9 cellular contexts compared by ENCODE assay signal in genomic region chr10:17454801-17455520, GRCh38. TPM values are rescaled to one million over a fixed set of nuclear protein-coding genes. Genes with fewer than 3 reads are reported as not detected.
DNase-seq lines count a peak whose midpoint lies in the region; ATAC-seq lines count a peak whose summit lies in the region.
"Had no signal": no experiment of that assay in that cellular context is flagged by ENCODE, and none has a peak within 500 bp of the region (broad histone marks: within the 10 kb centered on the region; RNA-seq: fewer than 3 reads in every experiment).

No MANE protein-coding gene starts in this region.

- H3K18ac ChIP-seq in trophoblast cell (ENCODE audit: low read length): no peak overlapping the region

- H2AFZ ChIP-seq in trophoblast cell (ENCODE audit: insufficient read depth, low read length, poor library complexity): peak overlapping the region; percentile 45

- peak overlapping the region; percentile 98 for H3K4me2 ChIP-seq in trophoblast cell (ENCODE audit: low read length)

- peak; percentile 17 for ATAC-seq in GM18909 (IDR thresholded peaks at IDR 0.05; ENCODE audit: poor library complexity, unreplicated experiment)
- no peak for ATAC-seq in GM21825 (IDR thresholded peaks at IDR 0.05; ENCODE audit: unreplicated experiment)

- H3K9ac ChIP-seq in trophoblast cell (ENCODE audit: low read length): no peak overlapping the region

- DNase-seq in KBM-7 (peak; percentile 45), trophoblast cell (no peak), HK-2 (ENCODE audit: unreplicated experiment) (no peak), islet precursor cell (no peak), NCI-H510A (lab: John Stamatoyannopoulos, UW) (no peak)
- DNase-seq in effector memory CD4-positive, alpha-beta T cell: no peak

- no peak overlapping the region for H3K4ac ChIP-seq in trophoblast cell (ENCODE audit: low read depth, low read length)

- H3K4me1 ChIP-seq in effector memory CD4-positive, alpha-beta T cell (ENCODE audit: control insufficient read depth, insufficient read depth, low read length, poor library complexity, severe bottlenecking): peaks cover 8% of the 10 kb centered on the region
- peaks cover 5 to 8% of the 10 kb centered on the region in 2 experiments for H3K4me1 ChIP-seq in trophoblast cell (ENCODE audit: control insufficient read depth in 1 of 2, insufficient read depth in 2 of 2, low read length in 2 of 2)

- H3K9me3 ChIP-seq in effector memory CD4-positive, alpha-beta T cell (ENCODE audit: control insufficient read depth, low read length): no peaks in the 10 kb centered on the region
- H3K9me3 ChIP-seq in trophoblast cell (ENCODE audit: insufficient read depth, low read depth, low read length): peaks cover 4% of the 10 kb centered on the region
- H3K9me3 ChIP-seq: neutrophil had no signal

- no peak overlapping the region for H4K12ac ChIP-seq in trophoblast cell (ENCODE audit: low read depth, low read length)

- no peak overlapping the region for H3K23ac ChIP-seq in trophoblast cell (ENCODE audit: low read length)

- no peak overlapping the region for H2BK5ac ChIP-seq in trophoblast cell (ENCODE audit: low read depth, low read length, poor library complexity)

- no peak overlapping the region for H4K8ac ChIP-seq in trophoblast cell (ENCODE audit: low read depth, low read length)

- no peak overlapping the region for H4K91ac ChIP-seq in trophoblast cell (ENCODE audit: low read depth, low read length)

- no peak overlapping the region for H2BK120ac ChIP-seq in trophoblast cell (ENCODE audit: insufficient read depth, low read length, poor library complexity)

- H3K4me3 ChIP-seq in effector memory CD4-positive, alpha-beta T cell (ENCODE audit: insufficient read depth, low read depth, low read length, poor library complexity, severe bottlenecking): peak overlapping the region; percentile 61
- H3K4me3 ChIP-seq in trophoblast cell (ENCODE audit: low read depth, low read length): peak overlapping the region; percentile 65

- H2AK5ac ChIP-seq in trophoblast cell (ENCODE audit: low read length): no peak overlapping the region

- no peaks in the 10 kb centered on the region for H3K79me2 ChIP-seq in trophoblast cell (ENCODE audit: control insufficient read depth, insufficient read depth, low read length, poor library complexity)

- no peaks in the 10 kb centered on the region for H3K79me1 ChIP-seq in trophoblast cell (ENCODE audit: low read length)

- no peaks in the 10 kb centered on the region for H3K27me3 ChIP-seq in effector memory CD4-positive, alpha-beta T cell (replicated peaks; ENCODE audit: control insufficient read depth, insufficient read depth, low read length, poor library complexity, severe bottlenecking)
- peaks cover 32% of the 10 kb centered on the region for H3K27me3 ChIP-seq in trophoblast cell (ENCODE audit: insufficient read depth, low read length)

- H3K14ac ChIP-seq in trophoblast cell (ENCODE audit: low read length): no peak overlapping the region

- in situ Hi-C loops in KBM-7 (cut with MboI; ENCODE audit: low pct_unique_long_range_greater_than_20kb, low sequenced_read_pairs): no loop called here

- H2BK12ac ChIP-seq in trophoblast cell (ENCODE audit: low read length): no peak overlapping the region

- WGBS in trophoblast cell (ENCODE audit: extremely low coverage, insufficient coverage, insufficient read length): no CpG with 5 or more reads among the region's 6 CpGs

- H3K27ac ChIP-seq in effector memory CD4-positive, alpha-beta T cell (ENCODE audit: insufficient read depth, low read length, poor library complexity, severe bottlenecking): no peak overlapping the region
- no peak overlapping the region for H3K27ac ChIP-seq in trophoblast cell (ENCODE audit: low read depth, low read length)
- H3K27ac ChIP-seq: neutrophil had no signal

- H3K36me3 ChIP-seq in effector memory CD4-positive, alpha-beta T cell (ENCODE audit: control insufficient read depth, insufficient read depth, low read length): no peaks in the 10 kb centered on the region
- H3K36me3 ChIP-seq in trophoblast cell (ENCODE audit: control insufficient read depth in 1 of 2, insufficient read depth in 2 of 2, low read length in 2 of 2): no peaks in the 10 kb centered on the region
- H3K36me3 ChIP-seq: neutrophil had no signal

RNA-seq across cellular contexts. Expression of gene ST8SIA6, which starts 0.6 kb away (rescaled TPM):
- polyA plus RNA-seq in trophoblast cell (2013): 0.07 and 0.11 TPM in 2 replicates
